In genomic region chr11:59144579-59145345, GRCh38 we compare ENCODE assay signal across 8 cellular contexts. TPM values are rescaled to one million over a fixed set of nuclear protein-coding genes. Genes with fewer than 3 reads are reported as not detected.
DNase-seq lines count a peak whose midpoint lies in the region; ATAC-seq, FAIRE-seq and TF ChIP-seq lines count a peak whose summit lies in the region.

No MANE protein-coding gene starts in this region.

- H3K9me3 ChIP-seq in HepG2 (ENCODE audit: low read length) = no peaks in the 10 kb centered on the region

- POLR2A ChIA-PET in HepG2 (lab: Yijun Ruan, JAX) = no interaction called here

- H3K27ac ChIP-seq in dorsolateral prefrontal cortex = peak overlapping the region in 46 of 59 donors; percentile 0 to 90 (median 62)
- H3K27ac ChIP-seq in HepG2 (ENCODE audit: extremely low read length, insufficient read depth, low read length) = no peak overlapping the region

- BruUV-seq in HepG2 (replicated peaks; lab: Mats Ljungman, UMichigan) = no TSS peak

- no peaks in the 10 kb centered on the region for H3K79me2 ChIP-seq in HepG2 (ENCODE audit: insufficient read depth, low read length)

- 97% methylated on average over 39 of the region's 39 CpGs for WGBS in HepG2 (ENCODE audit: low lambda C conversion rate)

- no peak for FAIRE-seq in HepG2 (lab: Jason Lieb, UNC)

- CTCF ChIA-PET in HepG2 (lab: Yijun Ruan, JAX; ENCODE audit: low intra/inter-chr PET ratio, low total read pairs) = no interaction called here

- no peak for TF ChIP-seq POLR2A in HepG2 (IDR thresholded peaks at IDR 0.05; ENCODE audit: insufficient read depth in 1 of 2, low read depth in 2 of 2, low read length in 2 of 2)

- no peak for TF ChIP-seq RAD21 in HepG2 (CRISPR knock-in tag; IDR thresholded peaks at IDR 0.05)

- ATAC-seq in GM18873 (IDR thresholded peaks at IDR 0.05; ENCODE audit: low FRiP score, unreplicated experiment) (peak; percentile 57), HG03159 (IDR thresholded peaks at IDR 0.05; ENCODE audit: unreplicated experiment) (peak; percentile 53), HepG2 (no peak)

- H3K4me1 ChIP-seq in HepG2 (ENCODE audit: insufficient read depth, low read length) = peaks cover 50% of the 10 kb centered on the region

- H3K27me3 ChIP-seq in dorsolateral prefrontal cortex (no peaks in the 10 kb centered on the region), HepG2 (ENCODE audit: control insufficient read depth in 1 of 2, insufficient read depth in 2 of 2, low read length in 2 of 2) (no peaks in the 10 kb centered on the region)

- intact Hi-C loops in dorsolateral prefrontal cortex (cut with DNase I) (loop anchor here (10.0 kb wide), 3 partner anchors 50 to 1500 kb away; partner anchors contain the start of gene YPEL4 (in 1 of the 2)), HepG2 (cut with micrococcal nuclease; ENCODE audit: unreplicated experiment) (loop anchor here (10.0 kb wide), 1 partner anchor 60 kb away; no protein-coding TSS in a partner anchor)

- no peaks in the 10 kb centered on the region for H4K20me1 ChIP-seq in HepG2 (ENCODE audit: insufficient read depth, low read length)

- DNase-seq in AG09309 (ENCODE audit: low read depth) (peak; percentile 48), NCI-H2227 treated with DMSO at 0.1 percent for 48 hours (lab: John Stamatoyannopoulos, UW) (peak; percentile 90), dorsolateral prefrontal cortex (peak in 7 of 10 donors; percentile 17 to 66 (median 49)), HepG2 (ENCODE audit: low spot score) (no peak)
- DNase-seq in activated CD4-positive, alpha-beta T cell treated with anti-CD3 and anti-CD28 coated beads, Interleukin-2, amount 50 U/mL, for 1 hour = peak; percentile 58
- peak; percentile 72 for DNase-seq in stimulated activated CD4-positive, alpha-beta T cell treated with anti-CD3 and anti-CD28 coated beads, Interleukin-4, amount 100 ng/mL, for 24 hours

- no peaks in the 10 kb centered on the region for H3K36me3 ChIP-seq in HepG2 (replicated peaks in 1 of 2; ENCODE audit: control insufficient read depth in 1 of 2, insufficient read depth in 2 of 2, low read length in 2 of 2)

- no peak overlapping the region for H3K4me2 ChIP-seq in HepG2 (ENCODE audit: low read depth, low read length)

- no peak for TF ChIP-seq EP300 in HepG2 (IDR thresholded peaks at IDR 0.05; ENCODE audit: low read depth in 2 of 2, low read length in 2 of 2)
- no peak for TF ChIP-seq EP300 in HepG2 (CRISPR knock-in tag; IDR thresholded peaks at IDR 0.05; ENCODE audit: borderline replicate concordance)

- TF ChIP-seq CTCF in AG09309 (IDR thresholded peaks at IDR 0.05; ENCODE audit: control insufficient read depth, insufficient read depth, low read depth, low read length, missing control alignments) = no peak
- TF ChIP-seq CTCF in dorsolateral prefrontal cortex (IDR thresholded peaks at IDR 0.05 in 54 of 56, conservative IDR thresholded peaks at IDR 0.05 in 2 of 56; ENCODE audit: low read depth in 1 of 56, partially characterized antibody in 56 of 56) = peak in 6 of 56 donors; percentile 5 to 24 (median 20)
- TF ChIP-seq CTCF in HepG2 (CRISPR knock-in tag; IDR thresholded peaks at IDR 0.05) = no peak

- no peak overlapping the region for H2AFZ ChIP-seq in HepG2 (ENCODE audit: low read length)

- no peak overlapping the region for H3K9ac ChIP-seq in HepG2 (ENCODE audit: insufficient read depth, low read depth, low read length)

- H3K4me3 ChIP-seq in AG09309 (ENCODE audit: control insufficient read depth, low read depth, low read length) (peak overlapping the region; percentile 79), dorsolateral prefrontal cortex (peak overlapping the region; percentile 41 to 98 (median 83)), HepG2 (replicated peaks in 1 of 3; ENCODE audit: insufficient read depth in 1 of 3, low read depth in 2 of 3, low read length in 3 of 3) (no peak overlapping the region)

- in situ Hi-C loops in HepG2 (cut with HindIII; ENCODE audit: extremely low pct_ligation_motif_present, low pct_unique_long_range_greater_than_20kb) = no loop called here

RNA-seq across cellular contexts. Expression of gene FAM111A, which starts 2.1 kb away (rescaled TPM):
- total RNA-seq in dorsolateral prefrontal cortex (10 to 100 TPM in 53 of 120 experiments, 1 to 10 TPM in 67; 2.6 to 22.5 (median 9.5) TPM), HepG2 (2016; rRNA removed; fragmentation: Illumina TruSeq; extraction: Trizol) (13.5 and 17.0 TPM in 2 replicates)
- total RNA-seq in HepG2 (2016; cell fraction: cytosol; rRNA removed; fragmentation: Illumina TruSeq; extraction: Trizol; ENCODE audit: low read depth) = 0.88 and 1.4 TPM in 2 replicates
- 14.4 and 15.0 TPM in 2 replicates for total RNA-seq in HepG2 (2016; cell fraction: insoluble cytoplasmic fraction; rRNA removed; fragmentation: Illumina TruSeq; extraction: Trizol)
- total RNA-seq in HepG2 (2016; cell fraction: membrane; rRNA removed; fragmentation: Illumina TruSeq; extraction: Trizol) = 4.5 and 6.7 TPM in 2 replicates
- total RNA-seq in HepG2 (2016; cell fraction: nucleus; rRNA removed; fragmentation: Illumina TruSeq; extraction: Trizol) = 17.0 and 17.9 TPM in 2 replicates
- 3.2 and 3.9 TPM in 2 replicates for polyA plus RNA-seq in HepG2 (2011; rRNA removed)
- 1.4 and 2.2 TPM in 2 replicates for polyA plus RNA-seq in HepG2 (2011; cell fraction: cytosol; rRNA removed)
- polyA plus RNA-seq in HepG2 (2011; cell fraction: nucleus; rRNA removed) = 8.9 and 11.1 TPM in 2 replicates
- polyA plus RNA-seq in HepG2 (2012) = 2.7 and 4.6 TPM in 2 replicates
- polyA plus RNA-seq in HepG2 (2016; cell fraction: cytosol; fragmentation: Illumina TruSeq; extraction: Trizol; ENCODE audit: low read depth) = 0.55 and 0.80 TPM in 2 replicates
- 6.4 and 9.5 TPM in 2 replicates for polyA plus RNA-seq in HepG2 (2016; cell fraction: insoluble cytoplasmic fraction; fragmentation: Illumina TruSeq; extraction: Trizol; ENCODE audit: low read depth)
- 1.7 and 2.3 TPM in 2 replicates for polyA plus RNA-seq in HepG2 (2016; cell fraction: membrane; fragmentation: Illumina TruSeq; extraction: Trizol; ENCODE audit: low read depth)
- polyA plus RNA-seq in HepG2 (2016; cell fraction: nucleus; fragmentation: Illumina TruSeq; extraction: Trizol; ENCODE audit: insufficient read depth, low read depth) = 28.5 and 30.8 TPM in 2 replicates
- polyA minus RNA-seq in HepG2 (2011; rRNA and poly(A)+ RNA removed; ENCODE audit: low replicate concordance) = 2.8 and 25.3 TPM in 2 replicates
- 2.6 and 4.8 TPM in 2 replicates for polyA minus RNA-seq in HepG2 (2011; cell fraction: cytosol; rRNA and poly(A)+ RNA removed)
- 14.2 and 14.3 TPM in 2 replicates for polyA minus RNA-seq in HepG2 (2011; cell fraction: nucleus; rRNA and poly(A)+ RNA removed)

RNA-seq across cellular contexts. Expression of gene DTX4, which starts 27.2 kb away (rescaled TPM):
- total RNA-seq in dorsolateral prefrontal cortex = 10 to 100 TPM; 21.4 to 93.9 (median 32.3) TPM
- 5.6 and 6.9 TPM in 2 replicates for total RNA-seq in HepG2 (2016; rRNA removed; fragmentation: Illumina TruSeq; extraction: Trizol)
- total RNA-seq in HepG2 (2016; cell fraction: cytosol; rRNA removed; fragmentation: Illumina TruSeq; extraction: Trizol; ENCODE audit: low read depth) = 1.0 and 1.1 TPM in 2 replicates
- 5.8 and 5.9 TPM in 2 replicates for total RNA-seq in HepG2 (2016; cell fraction: insoluble cytoplasmic fraction; rRNA removed; fragmentation: Illumina TruSeq; extraction: Trizol)
- total RNA-seq in HepG2 (2016; cell fraction: membrane; rRNA removed; fragmentation: Illumina TruSeq; extraction: Trizol) = 4.1 and 4.8 TPM in 2 replicates
- 5.4 and 6.2 TPM in 2 replicates for total RNA-seq in HepG2 (2016; cell fraction: nucleus; rRNA removed; fragmentation: Illumina TruSeq; extraction: Trizol)
- 0.50 and 0.67 TPM in 2 replicates for polyA plus RNA-seq in HepG2 (2011; rRNA removed)
- 0.37 and 0.47 TPM in 2 replicates for polyA plus RNA-seq in HepG2 (2011; cell fraction: cytosol; rRNA removed)
- polyA plus RNA-seq in HepG2 (2011; cell fraction: nucleus; rRNA removed) = 2.6 and 3.0 TPM in 2 replicates
- polyA plus RNA-seq in HepG2 (2012) = 0.91 and 0.99 TPM in 2 replicates
- 0.53 and 0.69 TPM in 2 replicates for polyA plus RNA-seq in HepG2 (2016; cell fraction: cytosol; fragmentation: Illumina TruSeq; extraction: Trizol; ENCODE audit: low read depth)
- 5.1 and 5.8 TPM in 2 replicates for polyA plus RNA-seq in HepG2 (2016; cell fraction: insoluble cytoplasmic fraction; fragmentation: Illumina TruSeq; extraction: Trizol; ENCODE audit: low read depth)
- 2.1 and 2.3 TPM in 2 replicates for polyA plus RNA-seq in HepG2 (2016; cell fraction: membrane; fragmentation: Illumina TruSeq; extraction: Trizol; ENCODE audit: low read depth)
- polyA plus RNA-seq in HepG2 (2016; cell fraction: nucleus; fragmentation: Illumina TruSeq; extraction: Trizol; ENCODE audit: insufficient read depth, low read depth) = 6.9 and 7.2 TPM in 2 replicates
- 3.2 and 10.3 TPM in 2 replicates for polyA minus RNA-seq in HepG2 (2011; rRNA and poly(A)+ RNA removed; ENCODE audit: low replicate concordance)
- polyA minus RNA-seq in HepG2 (2011; cell fraction: cytosol; rRNA and poly(A)+ RNA removed) = 1.1 and 1.2 TPM in 2 replicates
- polyA minus RNA-seq in HepG2 (2011; cell fraction: nucleus; rRNA and poly(A)+ RNA removed) = 2.4 and 2.8 TPM in 2 replicates

RNA-seq across cellular contexts. Expression of gene FAM111B, which starts 37.7 kb away (rescaled TPM):
- total RNA-seq in dorsolateral prefrontal cortex (1 to 10 TPM in 5 of 120 experiments, under 1 TPM in 16, not detected in 99; 0.14 to 2.1 (median 0.49) TPM), HepG2 (2016; rRNA removed; fragmentation: Illumina TruSeq; extraction: Trizol) (28.2 and 44.5 TPM in 2 replicates)
- total RNA-seq in HepG2 (2016; cell fraction: cytosol; rRNA removed; fragmentation: Illumina TruSeq; extraction: Trizol; ENCODE audit: low read depth) = 2.2 and 2.6 TPM in 2 replicates
- total RNA-seq in HepG2 (2016; cell fraction: insoluble cytoplasmic fraction; rRNA removed; fragmentation: Illumina TruSeq; extraction: Trizol) = 27.8 and 40.2 TPM in 2 replicates
- 9.4 and 12.1 TPM in 2 replicates for total RNA-seq in HepG2 (2016; cell fraction: membrane; rRNA removed; fragmentation: Illumina TruSeq; extraction: Trizol)
- total RNA-seq in HepG2 (2016; cell fraction: nucleus; rRNA removed; fragmentation: Illumina TruSeq; extraction: Trizol) = 36.1 and 43.3 TPM in 2 replicates
- 1.5 and 1.6 TPM in 2 replicates for polyA plus RNA-seq in HepG2 (2011; rRNA removed)
- 0.74 and 1.2 TPM in 2 replicates for polyA plus RNA-seq in HepG2 (2011; cell fraction: cytosol; rRNA removed)
- 1.1 and 1.2 TPM in 2 replicates for polyA plus RNA-seq in HepG2 (2011; cell fraction: nucleus; rRNA removed)
- 1.5 and 3.5 TPM in 2 replicates for polyA plus RNA-seq in HepG2 (2012)
- 0.65 and 0.84 TPM in 2 replicates for polyA plus RNA-seq in HepG2 (2016; cell fraction: cytosol; fragmentation: Illumina TruSeq; extraction: Trizol; ENCODE audit: low read depth)
- polyA plus RNA-seq in HepG2 (2016; cell fraction: insoluble cytoplasmic fraction; fragmentation: Illumina TruSeq; extraction: Trizol; ENCODE audit: low read depth) = 25.4 and 25.6 TPM in 2 replicates
- 2.4 and 2.9 TPM in 2 replicates for polyA plus RNA-seq in HepG2 (2016; cell fraction: membrane; fragmentation: Illumina TruSeq; extraction: Trizol; ENCODE audit: low read depth)
- polyA plus RNA-seq in HepG2 (2016; cell fraction: nucleus; fragmentation: Illumina TruSeq; extraction: Trizol; ENCODE audit: insufficient read depth, low read depth) = 15.5 and 18.1 TPM in 2 replicates
- polyA minus RNA-seq in HepG2 (2011; rRNA and poly(A)+ RNA removed; ENCODE audit: low replicate concordance) = 1.0 and 15.0 TPM in 2 replicates
- polyA minus RNA-seq in HepG2 (2011; cell fraction: cytosol; rRNA and poly(A)+ RNA removed) = 1.9 and 2.9 TPM in 2 replicates
- 15.8 and 21.4 TPM in 2 replicates for polyA minus RNA-seq in HepG2 (2011; cell fraction: nucleus; rRNA and poly(A)+ RNA removed)

RNA-seq across cellular contexts. Expression of gene GLYATL1B, which starts 58.7 kb away (rescaled TPM):
- total RNA-seq in dorsolateral prefrontal cortex = not detected
- total RNA-seq in HepG2 (2016; rRNA removed; fragmentation: Illumina TruSeq; extraction: Trizol) = not detected in 2 replicates
- not detected in 2 replicates for total RNA-seq in HepG2 (2016; cell fraction: cytosol; rRNA removed; fragmentation: Illumina TruSeq; extraction: Trizol; ENCODE audit: low read depth)
- total RNA-seq in HepG2 (2016; cell fraction: insoluble cytoplasmic fraction; rRNA removed; fragmentation: Illumina TruSeq; extraction: Trizol) = not detected in 2 replicates
- not detected in 2 replicates for total RNA-seq in HepG2 (2016; cell fraction: membrane; rRNA removed; fragmentation: Illumina TruSeq; extraction: Trizol)
- not detected in 2 replicates for total RNA-seq in HepG2 (2016; cell fraction: nucleus; rRNA removed; fragmentation: Illumina TruSeq; extraction: Trizol)
- not detected in 2 replicates for polyA plus RNA-seq in HepG2 (2011; rRNA removed)
- polyA plus RNA-seq in HepG2 (2011; cell fraction: cytosol; rRNA removed) = not detected in 2 replicates
- not detected in 2 replicates for polyA plus RNA-seq in HepG2 (2011; cell fraction: nucleus; rRNA removed)
- polyA plus RNA-seq in HepG2 (2012) = not detected in 2 replicates
- not detected in 2 replicates for polyA plus RNA-seq in HepG2 (2016; cell fraction: cytosol; fragmentation: Illumina TruSeq; extraction: Trizol; ENCODE audit: low read depth)
- not detected in 2 replicates for polyA plus RNA-seq in HepG2 (2016; cell fraction: insoluble cytoplasmic fraction; fragmentation: Illumina TruSeq; extraction: Trizol; ENCODE audit: low read depth)
- polyA plus RNA-seq in HepG2 (2016; cell fraction: membrane; fragmentation: Illumina TruSeq; extraction: Trizol; ENCODE audit: low read depth) = not detected in 2 replicates
- not detected in 2 replicates for polyA plus RNA-seq in HepG2 (2016; cell fraction: nucleus; fragmentation: Illumina TruSeq; extraction: Trizol; ENCODE audit: insufficient read depth, low read depth)
- polyA minus RNA-seq in HepG2 (2011; rRNA and poly(A)+ RNA removed; ENCODE audit: low replicate concordance) = not detected in 2 replicates
- polyA minus RNA-seq in HepG2 (2011; cell fraction: cytosol; rRNA and poly(A)+ RNA removed) = not detected in 2 replicates
- not detected in 2 replicates for polyA minus RNA-seq in HepG2 (2011; cell fraction: nucleus; rRNA and poly(A)+ RNA removed)

Comparison
In these comparisons a context has a peak if more than half of its experiments do, and no peak if none do; other contexts are left out.
1. H3K4me3 ChIP-seq: peak in AG09309 (single experiment) and dorsolateral prefrontal cortex (59 of 59); none in HepG2 (0 of 3).